Comparison of ENCODE assay signal across 1 cellular context in genomic region chr22:20642668-20643179, GRCh38.
TF ChIP-seq lines count a peak whose summit lies in the region.

No MANE protein-coding gene starts in this region.

TF ChIP-seq in K562, 482 proteins besides CTCF, POLR2A, EP300 and RAD21 (continued from another document and continues in another):
- TF ChIP-seq YY1 (IDR thresholded peaks at IDR 0.05; ENCODE audit: borderline replicate concordance in 1 of 3, control insufficient read depth in 1 of 3, extremely low read depth in 1 of 3, insufficient read depth in 3 of 3, insufficient read length in 1 of 3, insufficient replicate concordance in 2 of 3, low read depth in 1 of 3, low read length in 2 of 3): peak in 1 of 3 experiments; percentile 44
- TF ChIP-seq USF1 (CRISPR knock-in tag; IDR thresholded peaks at IDR 0.05): peak; percentile 84
- TF ChIP-seq, protein P1, sequence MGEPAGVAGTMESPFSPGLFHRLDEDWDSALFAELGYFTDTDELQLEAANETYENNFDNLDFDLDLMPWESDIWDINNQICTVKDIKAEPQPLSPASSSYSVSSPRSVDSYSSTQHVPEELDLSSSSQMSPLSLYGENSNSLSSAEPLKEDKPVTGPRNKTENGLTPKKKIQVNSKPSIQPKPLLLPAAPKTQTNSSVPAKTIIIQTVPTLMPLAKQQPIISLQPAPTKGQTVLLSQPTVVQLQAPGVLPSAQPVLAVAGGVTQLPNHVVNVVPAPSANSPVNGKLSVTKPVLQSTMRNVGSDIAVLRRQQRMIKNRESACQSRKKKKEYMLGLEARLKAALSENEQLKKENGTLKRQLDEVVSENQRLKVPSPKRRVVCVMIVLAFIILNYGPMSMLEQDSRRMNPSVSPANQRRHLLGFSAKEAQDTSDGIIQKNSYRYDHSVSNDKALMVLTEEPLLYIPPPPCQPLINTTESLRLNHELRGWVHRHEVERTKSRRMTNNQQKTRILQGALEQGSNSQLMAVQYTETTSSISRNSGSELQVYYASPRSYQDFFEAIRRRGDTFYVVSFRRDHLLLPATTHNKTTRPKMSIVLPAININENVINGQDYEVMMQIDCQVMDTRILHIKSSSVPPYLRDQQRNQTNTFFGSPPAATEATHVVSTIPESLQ (CRISPR knock-in tag; IDR thresholded peaks at IDR 0.05): no peak
- TF ChIP-seq, protein P2, sequence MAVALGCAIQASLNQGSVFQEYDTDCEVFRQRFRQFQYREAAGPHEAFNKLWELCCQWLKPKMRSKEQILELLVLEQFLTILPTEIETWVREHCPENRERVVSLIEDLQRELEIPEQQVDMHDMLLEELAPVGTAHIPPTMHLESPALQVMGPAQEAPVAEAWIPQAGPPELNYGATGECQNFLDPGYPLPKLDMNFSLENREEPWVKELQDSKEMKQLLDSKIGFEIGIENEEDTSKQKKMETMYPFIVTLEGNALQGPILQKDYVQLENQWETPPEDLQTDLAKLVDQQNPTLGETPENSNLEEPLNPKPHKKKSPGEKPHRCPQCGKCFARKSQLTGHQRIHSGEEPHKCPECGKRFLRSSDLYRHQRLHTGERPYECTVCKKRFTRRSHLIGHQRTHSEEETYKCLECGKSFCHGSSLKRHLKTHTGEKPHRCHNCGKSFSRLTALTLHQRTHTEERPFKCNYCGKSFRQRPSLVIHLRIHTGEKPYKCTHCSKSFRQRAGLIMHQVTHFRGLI (CRISPR knock-in tag; IDR thresholded peaks at IDR 0.05): no peak
- TF ChIP-seq, protein P3, sequence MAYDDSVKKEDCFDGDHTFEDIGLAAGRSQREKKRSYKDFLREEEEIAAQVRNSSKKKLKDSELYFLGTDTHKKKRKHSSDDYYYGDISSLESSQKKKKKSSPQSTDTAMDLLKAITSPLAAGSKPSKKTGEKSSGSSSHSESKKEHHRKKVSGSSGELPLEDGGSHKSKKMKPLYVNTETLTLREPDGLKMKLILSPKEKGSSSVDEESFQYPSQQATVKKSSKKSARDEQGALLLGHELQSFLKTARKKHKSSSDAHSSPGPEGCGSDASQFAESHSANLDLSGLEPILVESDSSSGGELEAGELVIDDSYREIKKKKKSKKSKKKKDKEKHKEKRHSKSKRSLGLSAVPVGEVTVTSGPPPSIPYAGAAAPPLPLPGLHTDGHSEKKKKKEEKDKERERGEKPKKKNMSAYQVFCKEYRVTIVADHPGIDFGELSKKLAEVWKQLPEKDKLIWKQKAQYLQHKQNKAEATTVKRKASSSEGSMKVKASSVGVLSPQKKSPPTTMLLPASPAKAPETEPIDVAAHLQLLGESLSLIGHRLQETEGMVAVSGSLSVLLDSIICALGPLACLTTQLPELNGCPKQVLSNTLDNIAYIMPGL (CRISPR knock-in tag; IDR thresholded peaks at IDR 0.05): no peak
- no peak for TF ChIP-seq SNIP1 (IDR thresholded peaks at IDR 0.05; ENCODE audit: low read depth)
- TF ChIP-seq HCFC1 (IDR thresholded peaks at IDR 0.05; ENCODE audit: low read depth, low read length): no peak
- no peak for TF ChIP-seq ZBTB8A (IDR thresholded peaks at IDR 0.05; ENCODE audit: partially characterized antibody)
- TF ChIP-seq CC2D1A (IDR thresholded peaks at IDR 0.05): no peak
- TF ChIP-seq THRA (IDR thresholded peaks at IDR 0.05): no peak
- no peak for TF ChIP-seq RBM17 (IDR thresholded peaks at IDR 0.05; ENCODE audit: borderline replicate concordance, low read depth, low read length)
- no peak for TF ChIP-seq HDAC6 (IDR thresholded peaks at IDR 0.05; ENCODE audit: low read depth, low read length)
- TF ChIP-seq NCOA1 (IDR thresholded peaks at IDR 0.05; ENCODE audit: low read depth): no peak
- TF ChIP-seq NFE2L1 (tag; IDR thresholded peaks at IDR 0.05; ENCODE audit: borderline replicate concordance, low read depth): no peak
- TF ChIP-seq YBX1 (IDR thresholded peaks at IDR 0.05): no peak
- no peak for TF ChIP-seq HMG20A (CRISPR knock-in tag; conservative IDR thresholded peaks at IDR 0.05)
- no peak for TF ChIP-seq RUNX1 (IDR thresholded peaks at IDR 0.05; ENCODE audit: low read depth)
- no peak for TF ChIP-seq NR2F6 (CRISPR knock-in tag; IDR thresholded peaks at IDR 0.05)
- TF ChIP-seq, protein P4, sequence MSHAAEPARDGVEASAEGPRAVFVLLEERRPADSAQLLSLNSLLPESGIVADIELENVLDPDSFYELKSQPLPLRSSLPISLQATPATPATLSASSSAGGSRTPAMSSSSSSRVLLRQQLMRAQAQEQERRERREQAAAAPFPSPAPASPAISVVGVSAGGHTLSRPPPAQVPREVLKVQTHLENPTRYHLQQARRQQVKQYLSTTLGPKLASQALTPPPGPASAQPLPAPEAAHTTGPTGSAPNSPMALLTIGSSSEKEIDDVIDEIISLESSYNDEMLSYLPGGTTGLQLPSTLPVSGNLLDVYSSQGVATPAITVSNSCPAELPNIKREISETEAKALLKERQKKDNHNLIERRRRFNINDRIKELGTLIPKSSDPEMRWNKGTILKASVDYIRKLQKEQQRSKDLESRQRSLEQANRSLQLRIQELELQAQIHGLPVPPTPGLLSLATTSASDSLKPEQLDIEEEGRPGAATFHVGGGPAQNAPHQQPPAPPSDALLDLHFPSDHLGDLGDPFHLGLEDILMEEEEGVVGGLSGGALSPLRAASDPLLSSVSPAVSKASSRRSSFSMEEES (CRISPR knock-in tag; IDR thresholded peaks at IDR 0.05): no peak
- TF ChIP-seq ZNF766 (CRISPR knock-in tag; conservative IDR thresholded peaks at IDR 0.05): no peak
- TF ChIP-seq MBD2 (IDR thresholded peaks at IDR 0.05; ENCODE audit: borderline replicate concordance, low read depth): no peak
- no peak for TF ChIP-seq SIX5 (IDR thresholded peaks at IDR 0.05; ENCODE audit: borderline replicate concordance in 1 of 2, insufficient read depth in 1 of 2, low read depth in 1 of 2, low read length in 2 of 2)
- TF ChIP-seq TRIM28 (IDR thresholded peaks at IDR 0.05): no peak
- TF ChIP-seq ZNF274 (IDR thresholded peaks at IDR 0.05; ENCODE audit: borderline replicate concordance, low read depth, low read length): no peak
- TF ChIP-seq SAFB (IDR thresholded peaks at IDR 0.05; ENCODE audit: borderline replicate concordance, low read depth, low read length): no peak
- TF ChIP-seq ZEB2 (IDR thresholded peaks at IDR 0.05): peak; percentile 39; the same call in 1 of the 2 replicates
- 0 out of 2 replicates have a peak, but pooled peaks have one; percentile 19 for TF ChIP-seq LCOR (CRISPR knock-in tag; IDR thresholded peaks at IDR 0.05)
- TF ChIP-seq ELK3 (CRISPR knock-in tag; IDR thresholded peaks at IDR 0.05): no peak
- TF ChIP-seq IRF2 (CRISPR knock-in tag; IDR thresholded peaks at IDR 0.05): no peak
- no peak for TF ChIP-seq ZKSCAN1 (IDR thresholded peaks at IDR 0.05; ENCODE audit: low read depth, low read length)
- TF ChIP-seq SIN3B (IDR thresholded peaks at IDR 0.05; ENCODE audit: low read depth): no peak
- TF ChIP-seq RBFOX2 (IDR thresholded peaks at IDR 0.05; ENCODE audit: low read depth, low read length): no peak
- no peak for TF ChIP-seq NONO (IDR thresholded peaks at IDR 0.05; ENCODE audit: low read depth in 2 of 2, low read length in 1 of 2)
- no peak for TF ChIP-seq U2AF1 (optimal IDR thresholded peaks at IDR 0.05; ENCODE audit: low read depth, low read length)
- TF ChIP-seq ZNF134 (CRISPR knock-in tag; conservative IDR thresholded peaks at IDR 0.05): no peak
- TF ChIP-seq, protein P5, sequence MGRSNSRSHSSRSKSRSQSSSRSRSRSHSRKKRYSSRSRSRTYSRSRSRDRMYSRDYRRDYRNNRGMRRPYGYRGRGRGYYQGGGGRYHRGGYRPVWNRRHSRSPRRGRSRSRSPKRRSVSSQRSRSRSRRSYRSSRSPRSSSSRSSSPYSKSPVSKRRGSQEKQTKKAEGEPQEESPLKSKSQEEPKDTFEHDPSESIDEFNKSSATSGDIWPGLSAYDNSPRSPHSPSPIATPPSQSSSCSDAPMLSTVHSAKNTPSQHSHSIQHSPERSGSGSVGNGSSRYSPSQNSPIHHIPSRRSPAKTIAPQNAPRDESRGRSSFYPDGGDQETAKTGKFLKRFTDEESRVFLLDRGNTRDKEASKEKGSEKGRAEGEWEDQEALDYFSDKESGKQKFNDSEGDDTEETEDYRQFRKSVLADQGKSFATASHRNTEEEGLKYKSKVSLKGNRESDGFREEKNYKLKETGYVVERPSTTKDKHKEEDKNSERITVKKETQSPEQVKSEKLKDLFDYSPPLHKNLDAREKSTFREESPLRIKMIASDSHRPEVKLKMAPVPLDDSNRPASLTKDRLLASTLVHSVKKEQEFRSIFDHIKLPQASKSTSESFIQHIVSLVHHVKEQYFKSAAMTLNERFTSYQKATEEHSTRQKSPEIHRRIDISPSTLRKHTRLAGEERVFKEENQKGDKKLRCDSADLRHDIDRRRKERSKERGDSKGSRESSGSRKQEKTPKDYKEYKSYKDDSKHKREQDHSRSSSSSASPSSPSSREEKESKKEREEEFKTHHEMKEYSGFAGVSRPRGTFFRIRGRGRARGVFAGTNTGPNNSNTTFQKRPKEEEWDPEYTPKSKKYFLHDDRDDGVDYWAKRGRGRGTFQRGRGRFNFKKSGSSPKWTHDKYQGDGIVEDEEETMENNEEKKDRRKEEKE (IDR thresholded peaks at IDR 0.05; ENCODE audit: borderline replicate concordance in 1 of 2, control insufficient read depth in 1 of 2, low read depth in 2 of 2, low read length in 1 of 2): peak in 1 of 2 experiments; percentile 51; a peak in 1 of 4 replicates
- TF ChIP-seq, protein P6, sequence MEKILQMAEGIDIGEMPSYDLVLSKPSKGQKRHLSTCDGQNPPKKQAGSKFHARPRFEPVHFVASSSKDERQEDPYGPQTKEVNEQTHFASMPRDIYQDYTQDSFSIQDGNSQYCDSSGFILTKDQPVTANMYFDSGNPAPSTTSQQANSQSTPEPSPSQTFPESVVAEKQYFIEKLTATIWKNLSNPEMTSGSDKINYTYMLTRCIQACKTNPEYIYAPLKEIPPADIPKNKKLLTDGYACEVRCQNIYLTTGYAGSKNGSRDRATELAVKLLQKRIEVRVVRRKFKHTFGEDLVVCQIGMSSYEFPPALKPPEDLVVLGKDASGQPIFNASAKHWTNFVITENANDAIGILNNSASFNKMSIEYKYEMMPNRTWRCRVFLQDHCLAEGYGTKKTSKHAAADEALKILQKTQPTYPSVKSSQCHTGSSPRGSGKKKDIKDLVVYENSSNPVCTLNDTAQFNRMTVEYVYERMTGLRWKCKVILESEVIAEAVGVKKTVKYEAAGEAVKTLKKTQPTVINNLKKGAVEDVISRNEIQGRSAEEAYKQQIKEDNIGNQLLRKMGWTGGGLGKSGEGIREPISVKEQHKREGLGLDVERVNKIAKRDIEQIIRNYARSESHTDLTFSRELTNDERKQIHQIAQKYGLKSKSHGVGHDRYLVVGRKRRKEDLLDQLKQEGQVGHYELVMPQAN (IDR thresholded peaks at IDR 0.05; ENCODE audit: borderline replicate concordance): no peak
- no peak for TF ChIP-seq E2F6 (IDR thresholded peaks at IDR 0.05; ENCODE audit: borderline replicate concordance in 1 of 2, extremely low read depth in 1 of 2, insufficient read depth in 1 of 2, insufficient read length in 1 of 2, low read depth in 1 of 2, low read length in 1 of 2, poor library complexity in 1 of 2, severe bottlenecking in 1 of 2)
- peak; percentile 7; the same call in 1 of the 2 replicates for TF ChIP-seq SMC3 (conservative IDR thresholded peaks at IDR 0.05; ENCODE audit: insufficient read depth, low read depth, low read length)
- peak; percentile 40; the same call in 1 of the 2 replicates for TF ChIP-seq GATA2 (CRISPR knock-in tag; IDR thresholded peaks at IDR 0.05)
- TF ChIP-seq CHD2 (IDR thresholded peaks at IDR 0.05; ENCODE audit: low read depth, low read length): peak; percentile 13; the same call in 1 of the 2 replicates
- TF ChIP-seq NCOR1 (IDR thresholded peaks at IDR 0.05): no peak
- TF ChIP-seq, protein P7, sequence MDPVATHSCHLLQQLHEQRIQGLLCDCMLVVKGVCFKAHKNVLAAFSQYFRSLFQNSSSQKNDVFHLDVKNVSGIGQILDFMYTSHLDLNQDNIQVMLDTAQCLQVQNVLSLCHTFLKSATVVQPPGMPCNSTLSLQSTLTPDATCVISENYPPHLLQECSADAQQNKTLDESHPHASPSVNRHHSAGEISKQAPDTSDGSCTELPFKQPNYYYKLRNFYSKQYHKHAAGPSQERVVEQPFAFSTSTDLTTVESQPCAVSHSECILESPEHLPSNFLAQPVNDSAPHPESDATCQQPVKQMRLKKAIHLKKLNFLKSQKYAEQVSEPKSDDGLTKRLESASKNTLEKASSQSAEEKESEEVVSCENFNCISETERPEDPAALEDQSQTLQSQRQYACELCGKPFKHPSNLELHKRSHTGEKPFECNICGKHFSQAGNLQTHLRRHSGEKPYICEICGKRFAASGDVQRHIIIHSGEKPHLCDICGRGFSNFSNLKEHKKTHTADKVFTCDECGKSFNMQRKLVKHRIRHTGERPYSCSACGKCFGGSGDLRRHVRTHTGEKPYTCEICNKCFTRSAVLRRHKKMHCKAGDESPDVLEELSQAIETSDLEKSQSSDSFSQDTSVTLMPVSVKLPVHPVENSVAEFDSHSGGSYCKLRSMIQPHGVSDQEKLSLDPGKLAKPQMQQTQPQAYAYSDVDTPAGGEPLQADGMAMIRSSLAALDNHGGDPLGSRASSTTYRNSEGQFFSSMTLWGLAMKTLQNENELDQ (CRISPR knock-in tag; IDR thresholded peaks at IDR 0.05; ENCODE audit: borderline replicate concordance): no peak
- TF ChIP-seq STAG1 (CRISPR knock-in tag; IDR thresholded peaks at IDR 0.05; ENCODE audit: borderline replicate concordance): no peak
- TF ChIP-seq ELF4 (CRISPR knock-in tag; IDR thresholded peaks at IDR 0.05): no peak
- no peak for TF ChIP-seq ZNF561 (CRISPR knock-in tag; conservative IDR thresholded peaks at IDR 0.05)
